ENCODE assay signal across 16 cellular contexts in the genomic region with DNA sequence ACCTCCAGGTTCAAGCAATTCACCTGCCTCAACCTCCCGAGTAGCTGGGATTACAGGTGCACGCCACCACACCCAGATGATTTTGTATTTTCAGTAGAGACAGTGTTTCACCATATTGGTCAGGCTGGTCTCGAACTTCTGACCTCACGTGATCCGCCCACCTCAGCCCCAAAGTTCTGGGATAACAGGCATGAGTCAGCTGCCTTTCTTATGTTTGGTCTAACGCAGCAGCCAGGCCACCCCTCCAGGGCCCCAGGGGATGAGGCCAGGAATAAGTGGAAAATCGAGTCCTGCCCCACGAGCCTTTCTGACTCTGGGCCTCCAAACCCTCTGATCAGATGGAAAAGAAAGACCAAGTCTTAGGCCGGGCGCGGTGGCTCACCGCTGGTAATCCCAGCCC.
"Had no signal": no experiment of that assay in that cellular context is flagged by ENCODE, and none has a peak within 500 bp of the region (broad histone marks: within the 10 kb centered on the region; RNA-seq: fewer than 3 reads in every experiment).

No MANE protein-coding gene starts in this region.

- H3K4me1 Mint-ChIP-seq: endodermal cell had no signal

- H3K9me3 Mint-ChIP-seq: dendritic cell treated with granulocyte-macrophage colony-stimulating factor and Interleukin-4, amounts not matched to agents 40 ng/mL and 50 ng/mL, for 4 days; endodermal cell; immature natural killer cell; nephron; neural progenitor cell; stimulated activated effector memory CD8-positive, alpha-beta T cell treated with anti-CD3 and anti-CD28 coated beads, Interleukin-12 subunit alpha, Interleukin-12 subunit beta, amount 100 ng/mL, for 72 hours; type B pancreatic cell had no signal

- H2AFZ ChIP-seq: neural progenitor cell had no signal

- H3K4me3 ChIP-seq: colonic mucosa, neural progenitor cell, prostate gland, sigmoid colon, testis, tibial artery had no signal

- H3K4me3 Mint-ChIP-seq: dendritic cell treated with granulocyte-macrophage colony-stimulating factor and Interleukin-4, amounts not matched to agents 40 ng/mL and 50 ng/mL, for 4 days; endodermal cell; immature natural killer cell; naive thymus-derived CD4-positive, alpha-beta T cell; nephron; neural progenitor cell; stimulated activated effector memory CD8-positive, alpha-beta T cell treated with anti-CD3 and anti-CD28 coated beads, Interleukin-12 subunit alpha, Interleukin-12 subunit beta, amount 100 ng/mL, for 72 hours; type B pancreatic cell had no signal

- H3K4me1 ChIP-seq: colonic mucosa, neural progenitor cell, prostate gland had no signal

- H3K27ac ChIP-seq: colonic mucosa, epithelial cell of prostate, neural progenitor cell, prostate gland, sigmoid colon, testis, tibial artery had no signal

- H3K36me3 ChIP-seq: colonic mucosa, neural progenitor cell had no signal

- H3K27me3 Mint-ChIP-seq: naive thymus-derived CD4-positive, alpha-beta T cell; type B pancreatic cell had no signal

- H3K27ac Mint-ChIP-seq: dendritic cell treated with granulocyte-macrophage colony-stimulating factor and Interleukin-4, amounts not matched to agents 40 ng/mL and 50 ng/mL, for 4 days; endodermal cell; nephron; neural progenitor cell; stimulated activated effector memory CD8-positive, alpha-beta T cell treated with anti-CD3 and anti-CD28 coated beads, Interleukin-12 subunit alpha, Interleukin-12 subunit beta, amount 100 ng/mL, for 72 hours; type B pancreatic cell had no signal

- H3K27me3 ChIP-seq: colonic mucosa, neural progenitor cell, sigmoid colon, testis, tibial artery had no signal

- H3K4me2 ChIP-seq: neural progenitor cell had no signal

- H3K9me3 ChIP-seq: colonic mucosa, prostate gland, sigmoid colon, testis, tibial artery had no signal

- H3K9ac ChIP-seq: neural progenitor cell had no signal

- FAIRE-seq: frontal cortex, kidney had no signal
